In the genomic region with DNA sequence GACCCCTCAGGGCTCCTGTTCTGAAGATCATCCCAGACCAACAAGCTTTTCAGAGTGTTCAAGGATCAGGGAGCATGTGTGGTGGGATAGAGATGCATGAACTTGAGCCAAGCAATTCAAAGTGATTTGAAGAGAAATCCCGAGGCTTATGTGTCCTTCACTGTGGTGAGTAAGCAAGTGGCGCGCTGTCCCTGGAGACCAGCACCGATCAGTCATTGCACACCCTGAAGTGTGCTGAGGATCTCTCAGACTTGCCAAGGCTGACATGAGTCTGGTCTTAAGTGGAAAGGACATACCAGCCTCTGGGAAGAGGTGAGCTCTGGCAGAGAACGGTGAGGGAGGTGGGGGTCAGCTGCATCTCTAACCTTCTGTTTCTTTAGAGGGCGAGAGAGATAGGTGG, we compare ENCODE assay signal across 1 cellular context.
TF ChIP-seq lines count a peak whose summit lies in the region.

No MANE protein-coding gene starts in this region.

TF ChIP-seq in GM23338, 12 proteins besides CTCF, POLR2A, EP300 and RAD21 (continued from another document):
- TF ChIP-seq, protein P1, sequence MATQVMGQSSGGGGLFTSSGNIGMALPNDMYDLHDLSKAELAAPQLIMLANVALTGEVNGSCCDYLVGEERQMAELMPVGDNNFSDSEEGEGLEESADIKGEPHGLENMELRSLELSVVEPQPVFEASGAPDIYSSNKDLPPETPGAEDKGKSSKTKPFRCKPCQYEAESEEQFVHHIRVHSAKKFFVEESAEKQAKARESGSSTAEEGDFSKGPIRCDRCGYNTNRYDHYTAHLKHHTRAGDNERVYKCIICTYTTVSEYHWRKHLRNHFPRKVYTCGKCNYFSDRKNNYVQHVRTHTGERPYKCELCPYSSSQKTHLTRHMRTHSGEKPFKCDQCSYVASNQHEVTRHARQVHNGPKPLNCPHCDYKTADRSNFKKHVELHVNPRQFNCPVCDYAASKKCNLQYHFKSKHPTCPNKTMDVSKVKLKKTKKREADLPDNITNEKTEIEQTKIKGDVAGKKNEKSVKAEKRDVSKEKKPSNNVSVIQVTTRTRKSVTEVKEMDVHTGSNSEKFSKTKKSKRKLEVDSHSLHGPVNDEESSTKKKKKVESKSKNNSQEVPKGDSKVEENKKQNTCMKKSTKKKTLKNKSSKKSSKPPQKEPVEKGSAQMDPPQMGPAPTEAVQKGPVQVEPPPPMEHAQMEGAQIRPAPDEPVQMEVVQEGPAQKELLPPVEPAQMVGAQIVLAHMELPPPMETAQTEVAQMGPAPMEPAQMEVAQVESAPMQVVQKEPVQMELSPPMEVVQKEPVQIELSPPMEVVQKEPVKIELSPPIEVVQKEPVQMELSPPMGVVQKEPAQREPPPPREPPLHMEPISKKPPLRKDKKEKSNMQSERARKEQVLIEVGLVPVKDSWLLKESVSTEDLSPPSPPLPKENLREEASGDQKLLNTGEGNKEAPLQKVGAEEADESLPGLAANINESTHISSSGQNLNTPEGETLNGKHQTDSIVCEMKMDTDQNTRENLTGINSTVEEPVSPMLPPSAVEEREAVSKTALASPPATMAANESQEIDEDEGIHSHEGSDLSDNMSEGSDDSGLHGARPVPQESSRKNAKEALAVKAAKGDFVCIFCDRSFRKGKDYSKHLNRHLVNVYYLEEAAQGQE (IDR thresholded peaks at IDR 0.05; ENCODE audit: unreplicated experiment): no peak
- TF ChIP-seq, protein P2, sequence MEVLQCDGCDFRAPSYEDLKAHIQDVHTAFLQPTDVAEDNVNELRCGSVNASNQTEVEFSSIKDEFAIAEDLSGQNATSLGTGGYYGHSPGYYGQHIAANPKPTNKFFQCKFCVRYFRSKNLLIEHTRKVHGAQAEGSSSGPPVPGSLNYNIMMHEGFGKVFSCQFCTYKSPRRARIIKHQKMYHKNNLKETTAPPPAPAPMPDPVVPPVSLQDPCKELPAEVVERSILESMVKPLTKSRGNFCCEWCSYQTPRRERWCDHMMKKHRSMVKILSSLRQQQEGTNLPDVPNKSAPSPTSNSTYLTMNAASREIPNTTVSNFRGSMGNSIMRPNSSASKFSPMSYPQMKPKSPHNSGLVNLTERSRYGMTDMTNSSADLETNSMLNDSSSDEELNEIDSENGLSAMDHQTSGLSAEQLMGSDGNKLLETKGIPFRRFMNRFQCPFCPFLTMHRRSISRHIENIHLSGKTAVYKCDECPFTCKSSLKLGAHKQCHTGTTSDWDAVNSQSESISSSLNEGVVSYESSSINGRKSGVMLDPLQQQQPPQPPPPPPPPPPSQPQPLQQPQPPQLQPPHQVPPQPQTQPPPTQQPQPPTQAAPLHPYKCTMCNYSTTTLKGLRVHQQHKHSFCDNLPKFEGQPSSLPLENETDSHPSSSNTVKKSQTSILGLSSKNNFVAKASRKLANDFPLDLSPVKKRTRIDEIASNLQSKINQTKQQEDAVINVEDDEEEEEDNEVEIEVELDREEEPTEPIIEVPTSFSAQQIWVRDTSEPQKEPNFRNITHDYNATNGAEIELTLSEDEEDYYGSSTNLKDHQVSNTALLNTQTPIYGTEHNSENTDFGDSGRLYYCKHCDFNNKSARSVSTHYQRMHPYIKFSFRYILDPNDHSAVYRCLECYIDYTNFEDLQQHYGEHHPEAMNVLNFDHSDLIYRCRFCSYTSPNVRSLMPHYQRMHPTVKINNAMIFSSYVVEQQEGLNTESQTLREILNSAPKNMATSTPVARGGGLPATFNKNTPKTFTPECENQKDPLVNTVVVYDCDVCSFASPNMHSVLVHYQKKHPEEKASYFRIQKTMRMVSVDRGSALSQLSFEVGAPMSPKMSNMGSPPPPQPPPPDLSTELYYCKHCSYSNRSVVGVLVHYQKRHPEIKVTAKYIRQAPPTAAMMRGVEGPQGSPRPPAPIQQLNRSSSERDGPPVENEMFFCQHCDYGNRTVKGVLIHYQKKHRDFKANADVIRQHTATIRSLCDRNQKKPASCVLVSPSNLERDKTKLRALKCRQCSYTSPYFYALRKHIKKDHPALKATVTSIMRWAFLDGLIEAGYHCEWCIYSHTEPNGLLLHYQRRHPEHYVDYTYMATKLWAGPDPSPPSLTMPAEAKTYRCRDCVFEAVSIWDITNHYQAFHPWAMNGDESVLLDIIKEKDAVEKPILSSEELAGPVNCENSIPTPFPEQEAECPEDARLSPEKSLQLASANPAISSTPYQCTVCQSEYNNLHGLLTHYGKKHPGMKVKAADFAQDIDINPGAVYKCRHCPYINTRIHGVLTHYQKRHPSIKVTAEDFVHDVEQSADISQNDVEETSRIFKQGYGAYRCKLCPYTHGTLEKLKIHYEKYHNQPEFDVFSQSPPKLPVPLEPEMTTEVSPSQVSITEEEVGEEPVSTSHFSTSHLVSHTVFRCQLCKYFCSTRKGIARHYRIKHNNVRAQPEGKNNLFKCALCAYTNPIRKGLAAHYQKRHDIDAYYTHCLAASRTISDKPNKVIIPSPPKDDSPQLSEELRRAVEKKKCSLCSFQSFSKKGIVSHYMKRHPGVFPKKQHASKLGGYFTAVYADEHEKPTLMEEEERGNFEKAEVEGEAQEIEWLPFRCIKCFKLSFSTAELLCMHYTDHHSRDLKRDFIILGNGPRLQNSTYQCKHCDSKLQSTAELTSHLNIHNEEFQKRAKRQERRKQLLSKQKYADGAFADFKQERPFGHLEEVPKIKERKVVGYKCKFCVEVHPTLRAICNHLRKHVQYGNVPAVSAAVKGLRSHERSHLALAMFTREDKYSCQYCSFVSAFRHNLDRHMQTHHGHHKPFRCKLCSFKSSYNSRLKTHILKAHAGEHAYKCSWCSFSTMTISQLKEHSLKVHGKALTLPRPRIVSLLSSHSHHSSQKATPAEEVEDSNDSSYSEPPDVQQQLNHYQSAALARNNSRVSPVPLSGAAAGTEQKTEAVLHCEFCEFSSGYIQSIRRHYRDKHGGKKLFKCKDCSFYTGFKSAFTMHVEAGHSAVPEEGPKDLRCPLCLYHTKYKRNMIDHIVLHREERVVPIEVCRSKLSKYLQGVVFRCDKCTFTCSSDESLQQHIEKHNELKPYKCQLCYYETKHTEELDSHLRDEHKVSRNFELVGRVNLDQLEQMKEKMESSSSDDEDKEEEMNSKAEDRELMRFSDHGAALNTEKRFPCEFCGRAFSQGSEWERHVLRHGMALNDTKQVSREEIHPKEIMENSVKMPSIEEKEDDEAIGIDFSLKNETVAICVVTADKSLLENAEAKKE (CRISPR knock-in tag; IDR thresholded peaks at IDR 0.05): no peak
- no peak for TF ChIP-seq STAT1 (IDR thresholded peaks at IDR 0.05; ENCODE audit: unreplicated experiment)
